12 cellular contexts compared by ENCODE assay signal in genomic region chr11:123547180-123547579, GRCh38.
DNase-seq lines count a peak whose midpoint lies in the region; ATAC-seq and TF ChIP-seq lines count a peak whose summit lies in the region.
"Had no signal": no experiment of that assay in that cellular context is flagged by ENCODE, and none has a peak within 500 bp of the region (broad histone marks: within the 10 kb centered on the region; RNA-seq: fewer than 3 reads in every experiment).

No MANE protein-coding gene starts in this region.

- H3K27ac ChIP-seq in lower lobe of right lung (no peak overlapping the region), thyroid gland (no peak overlapping the region)
- H3K27ac ChIP-seq: parathyroid adenoma had no signal

- ATAC-seq in GM18907 (IDR thresholded peaks at IDR 0.05; ENCODE audit: unreplicated experiment): peak; percentile 84
- ATAC-seq in HG03432 (IDR thresholded peaks at IDR 0.05; ENCODE audit: unreplicated experiment): peak; percentile 92
- peak; percentile 38 to 40 for ATAC-seq in lower lobe of right lung
- no peak for ATAC-seq in Right ventricle myocardium inferior
- ATAC-seq: activated CD8-positive, alpha-beta T cell treated with anti-CD3 and anti-CD28 coated beads, Interleukin-2, amount 10 ng/mL, durations not matched to agents 7 days and 5 days had no signal

- H3K4me1 Mint-ChIP-seq in HFFc6 (ENCODE audit: low read depth): peaks cover 87% of the 10 kb centered on the region

- no peak for TF ChIP-seq CTCF in HFFc6 (IDR thresholded peaks at IDR 0.05)
- TF ChIP-seq CTCF in lower lobe of right lung (IDR thresholded peaks at IDR 0.05): no peak
- no peak for TF ChIP-seq CTCF in thyroid gland (IDR thresholded peaks at IDR 0.05)

- peak overlapping the region; percentile 94 for H3K27ac Mint-ChIP-seq in HFFc6
- H3K27ac Mint-ChIP-seq: activated CD8-positive, alpha-beta T cell treated with anti-CD3 and anti-CD28 coated beads, Interleukin-2, amount 10 ng/mL, durations not matched to agents 7 days and 5 days had no signal

- intact Hi-C loops in lower lobe of right lung (cut with DNase I) (no loop called here), Right ventricle myocardium inferior (cut with DNase I) (no loop called here), thyroid gland (cut with DNase I) (no loop called here)

- no peak for TF ChIP-seq POLR2A in thyroid gland (IDR thresholded peaks at IDR 0.05)

- H3K4me3 Mint-ChIP-seq in HFFc6: no peak overlapping the region
- H3K4me3 Mint-ChIP-seq: activated CD8-positive, alpha-beta T cell treated with anti-CD3 and anti-CD28 coated beads, Interleukin-2, amount 10 ng/mL, durations not matched to agents 7 days and 5 days had no signal

- H3K27me3 Mint-ChIP-seq in HFFc6 (ENCODE audit: insufficient read depth): peaks cover 4% of the 10 kb centered on the region

- H3K4me3 ChIP-seq in lower lobe of right lung (no peak overlapping the region), thyroid gland (replicated peaks in 1 of 3) (no peak overlapping the region)

- H3K27me3 ChIP-seq in lower lobe of right lung (ENCODE audit: low read depth) (no peaks in the 10 kb centered on the region), thyroid gland (no peaks in the 10 kb centered on the region)

- peaks cover 6% of the 10 kb centered on the region for H3K36me3 Mint-ChIP-seq in HFFc6 (ENCODE audit: low read depth)

- no peaks in the 10 kb centered on the region for H3K4me1 ChIP-seq in lower lobe of right lung
- peaks cover 7 to 43% of the 10 kb centered on the region in 2 donors for H3K4me1 ChIP-seq in thyroid gland
- H3K4me1 ChIP-seq: parathyroid adenoma had no signal

- DNase-seq in HFFc6 (no peak), lower lobe of right lung (no peak), Right ventricle myocardium inferior (ENCODE audit: missing footprints) (no peak), HT-29 (ENCODE audit: low spot score) (no peak), thyroid gland (no peak)
- DNase-seq in stimulated activated CD8-positive, alpha-beta memory T cell treated with anti-CD3 and anti-CD28 coated beads, Interleukin-4, amount 100 ng/mL, for 48 hours: no peak
- DNase-seq: activated CD8-positive, alpha-beta T cell treated with anti-CD3 and anti-CD28 coated beads, Interleukin-2, amount 10 ng/mL, durations not matched to agents 7 days and 5 days; islet precursor cell; NCI-H187 had no signal

- no peaks in the 10 kb centered on the region for H3K9me3 Mint-ChIP-seq in HFFc6

- H3K9me3 ChIP-seq in lower lobe of right lung (no peaks in the 10 kb centered on the region), thyroid gland (no peaks in the 10 kb centered on the region)

- no peaks in the 10 kb centered on the region for H3K36me3 ChIP-seq in lower lobe of right lung
- H3K36me3 ChIP-seq in thyroid gland: no peaks in the 10 kb centered on the region
